In genomic region chr6:2791124-2792050, GRCh38 we compare ENCODE assay signal across 1 cellular context.
A peak's percentile ranks its signal among the peaks of the same experiment; 100 is the strongest.
TF ChIP-seq lines count a peak whose summit lies in the region.

No MANE protein-coding gene starts in this region.

TF ChIP-seq in HepG2, 621 proteins besides CTCF, POLR2A, EP300 and RAD21 (continued from another document):
- TF ChIP-seq TFE3 (CRISPR knock-in tag; IDR thresholded peaks at IDR 0.05) (0 out of 2 replicates have a peak, but pooled peaks have one; percentile 51), AGO1 (IDR thresholded peaks at IDR 0.05; ENCODE audit: low read depth, low read length, poor library complexity, severe bottlenecking) (no peak), PHF8 (CRISPR knock-in tag; IDR thresholded peaks at IDR 0.05) (no peak), ZBTB33 (CRISPR knock-in tag; IDR thresholded peaks at IDR 0.05) (peak; percentile 54; the same call in 1 of the 2 replicates), NR2F2 (IDR thresholded peaks at IDR 0.05; ENCODE audit: borderline replicate concordance, low read depth) (peak; percentile 60), DMAP1 (CRISPR knock-in tag; IDR thresholded peaks at IDR 0.05) (0 out of 2 replicates have a peak, but pooled peaks have one; percentile 26), HMG20A (CRISPR knock-in tag; IDR thresholded peaks at IDR 0.05; ENCODE audit: borderline replicate concordance) (peak; percentile 37; the same call in 1 of the 2 replicates), RFXAP (CRISPR knock-in tag; IDR thresholded peaks at IDR 0.05; ENCODE audit: borderline replicate concordance) (no peak), ZEB1 (IDR thresholded peaks at IDR 0.05; ENCODE audit: insufficient replicate concordance, low read depth) (no peak), HMGXB4 (CRISPR knock-in tag; IDR thresholded peaks at IDR 0.05; ENCODE audit: borderline replicate concordance in 1 of 2, low read depth in 1 of 2) (peak; percentile 45 to 86; a peak in 2 of 4 replicates), CSRNP1 (CRISPR knock-in tag; IDR thresholded peaks at IDR 0.05) (no peak), ZKSCAN8 (CRISPR knock-in tag; IDR thresholded peaks at IDR 0.05; ENCODE audit: borderline replicate concordance) (peak; percentile 70; the same call in 1 of the 2 replicates), PAXIP1 (CRISPR knock-in tag; conservative IDR thresholded peaks at IDR 0.05) (0 out of 2 replicates have a peak, but pooled peaks have one; percentile 19), PATZ1 (CRISPR knock-in tag; IDR thresholded peaks at IDR 0.05) (peak; percentile 34; the same call in 1 of the 2 replicates), ZNF282 (IDR thresholded peaks at IDR 0.05; ENCODE audit: partially characterized antibody) (no peak), ZNF615 (CRISPR knock-in tag; IDR thresholded peaks at IDR 0.05; ENCODE audit: borderline replicate concordance) (no peak), KDM6A (CRISPR knock-in tag; IDR thresholded peaks at IDR 0.05; ENCODE audit: low read depth) (no peak), MIER3 (CRISPR knock-in tag; IDR thresholded peaks at IDR 0.05; ENCODE audit: borderline replicate concordance) (peak; percentile 54; the same call in 1 of the 2 replicates), ZBTB10 (CRISPR knock-in tag; IDR thresholded peaks at IDR 0.05; ENCODE audit: borderline replicate concordance) (no peak), SMC3 (IDR thresholded peaks at IDR 0.05; ENCODE audit: low read length) (peak; percentile 100), ATM (IDR thresholded peaks at IDR 0.05; ENCODE audit: borderline replicate concordance) (no peak), SIX1 (CRISPR knock-in tag; IDR thresholded peaks at IDR 0.05; ENCODE audit: borderline replicate concordance) (0 out of 2 replicates have a peak, but pooled peaks have one; percentile 45), RFX3 (CRISPR knock-in tag; IDR thresholded peaks at IDR 0.05) (no peak), YEATS2 (CRISPR knock-in tag; IDR thresholded peaks at IDR 0.05; ENCODE audit: borderline replicate concordance) (peak; percentile 63; the same call in 1 of the 2 replicates), CREB1 (IDR thresholded peaks at IDR 0.05) (no peak), CREB1 (CRISPR knock-in tag; IDR thresholded peaks at IDR 0.05) (no peak), MIXL1 (CRISPR knock-in tag; IDR thresholded peaks at IDR 0.05) (peak; percentile 89), LBX2 (CRISPR knock-in tag; IDR thresholded peaks at IDR 0.05; ENCODE audit: borderline replicate concordance) (no peak), SMAD3 (CRISPR knock-in tag; IDR thresholded peaks at IDR 0.05) (peak; percentile 81), POLR2AphosphoS5 (IDR thresholded peaks at IDR 0.05; ENCODE audit: low read depth, low read length) (no peak), ERF (CRISPR knock-in tag; IDR thresholded peaks at IDR 0.05) (peak; percentile 73; the same call in 1 of the 2 replicates), ZNF776 (CRISPR knock-in tag; IDR thresholded peaks at IDR 0.05) (no peak), BORCS8-MEF2B (CRISPR knock-in tag; IDR thresholded peaks at IDR 0.05) (0 out of 2 replicates have a peak, but pooled peaks have one; percentile 45), POLR2AphosphoS2 (IDR thresholded peaks at IDR 0.05; ENCODE audit: low read depth, low read length) (no peak), U2AF1 (optimal IDR thresholded peaks at IDR 0.05; ENCODE audit: low read depth, low read length) (no peak), ZNF792 (CRISPR knock-in tag; IDR thresholded peaks at IDR 0.05) (peak; percentile 38; the same call in 1 of the 2 replicates)
